In the genomic region with DNA sequence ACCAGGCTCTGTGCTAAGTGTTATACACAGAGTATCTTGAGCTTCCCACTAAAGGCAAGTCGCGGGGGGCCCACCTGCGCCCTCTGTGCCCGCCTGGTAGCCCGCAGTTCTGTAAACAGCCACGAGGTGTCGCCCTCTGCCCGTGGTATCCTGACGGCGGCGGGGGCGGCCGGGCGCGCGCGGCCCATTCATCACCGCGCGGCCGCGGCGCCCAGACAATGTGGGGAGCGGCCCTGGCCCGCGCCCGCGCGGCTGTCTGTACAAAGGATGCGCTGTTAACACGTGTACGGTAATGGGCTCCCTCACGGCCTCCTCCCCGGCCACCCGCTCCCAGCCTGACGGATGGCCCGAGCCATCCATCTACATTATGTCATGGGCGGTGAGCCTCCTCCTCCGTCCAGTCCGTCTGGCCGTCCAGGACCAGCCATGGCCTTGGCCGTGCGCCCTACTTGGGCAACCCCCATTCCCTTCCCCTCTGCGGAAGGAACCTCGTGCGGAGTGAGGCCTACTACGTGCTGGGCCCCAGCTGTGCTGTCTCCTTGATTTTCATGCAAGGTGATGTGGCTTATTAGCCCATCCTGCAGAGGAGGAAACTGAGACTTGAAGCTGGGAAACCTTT, we compare ENCODE assay signal across 8 cellular contexts.
DNase-seq lines count a peak whose midpoint lies in the region; ATAC-seq and TF ChIP-seq lines count a peak whose summit lies in the region.

No MANE protein-coding gene starts in this region.

- peak overlapping the region; percentile 83 for H3K4me2 ChIP-seq in hepatocyte

- H3K9me2 ChIP-seq in hepatocyte (replicated peaks; ENCODE audit: insufficient read depth): no peaks in the 10 kb centered on the region

- ATAC-seq in GM19395 (IDR thresholded peaks at IDR 0.05; ENCODE audit: unreplicated experiment): no peak
- no peak for ATAC-seq in HG03135 (IDR thresholded peaks at IDR 0.05; ENCODE audit: unreplicated experiment)

- WGBS in hepatocyte (ENCODE audit: low lambda C conversion rate, missing lambda C conversion rate): 19% methylated on average over 44 of the region's 47 CpGs
- 15 to 18% methylated on average over 47 of the region's 47 CpGs for WGBS in sigmoid colon, 2 donors

- TF ChIP-seq POLR2A in sigmoid colon (IDR thresholded peaks at IDR 0.05): no peak

- H3K27me3 ChIP-seq in hepatocyte (no peaks in the 10 kb centered on the region), sigmoid colon (no peaks in the 10 kb centered on the region)

- peaks cover 8% of the 10 kb centered on the region for H3K9me3 ChIP-seq in hepatocyte (ENCODE audit: low read depth)
- no peaks in the 10 kb centered on the region for H3K9me3 ChIP-seq in sigmoid colon

- H3K36me3 ChIP-seq in hepatocyte (replicated peaks; ENCODE audit: insufficient read depth, low read depth) (no peaks in the 10 kb centered on the region), sigmoid colon (no peaks in the 10 kb centered on the region)

- no peaks in the 10 kb centered on the region for H3K4me1 ChIP-seq in hepatocyte (ENCODE audit: insufficient read depth)
- H3K4me1 ChIP-seq in sigmoid colon: peaks cover 0 to 9% (median 0%) of the 10 kb centered on the region in 4 donors

- H3K27ac ChIP-seq in hepatocyte (no peak overlapping the region), sigmoid colon (no peak overlapping the region)

- TF ChIP-seq CTCF in hepatocyte (IDR thresholded peaks at IDR 0.05; ENCODE audit: poor library complexity) (peak; percentile 84), sigmoid colon (IDR thresholded peaks at IDR 0.05) (peak; percentile 58 to 93 (median 70))

- peak overlapping the region; percentile 44 for H2AFZ ChIP-seq in hepatocyte

- no peaks in the 10 kb centered on the region for H4K20me1 ChIP-seq in hepatocyte (ENCODE audit: insufficient read depth, poor library complexity, severe bottlenecking)

- no peak overlapping the region for H3K4me3 ChIP-seq in hepatocyte
- H3K4me3 ChIP-seq in sigmoid colon: peak overlapping the region in 3 of 4 donors; percentile 18 to 34 (median 30)

- no peak for TF ChIP-seq EP300 in sigmoid colon (IDR thresholded peaks at IDR 0.05)

- no peaks in the 10 kb centered on the region for H3K79me2 ChIP-seq in hepatocyte

- intact Hi-C loops in sigmoid colon (cut with DNase I): loop anchor here (2.0 to 5.0 kb wide), 2 partner anchors 1048 to 1251 kb away; no protein-coding TSS in a partner anchor

- DNase-seq in activated gamma-delta T cell treated with Interleukin-2 at 50 U/mL for 16 hours (peak; percentile 17), activated gamma-delta T cell (lab: John Stamatoyannopoulos, UW) (no peak), RPMI8226 (peak; percentile 30), amygdala (lab: John Stamatoyannopoulos, UW) (peak in 47 of 56 donors; percentile 11 to 80 (median 49)), hepatocyte (ENCODE audit: low spot score) (peak; percentile 77), sigmoid colon (peak; percentile 77)
